ENCODE assay signal across 17 cellular contexts in genomic region chr5:139692605-139693340, GRCh38. TPM values are rescaled to one million over a fixed set of nuclear protein-coding genes. Genes with fewer than 3 reads are reported as not detected.
DNase-seq lines count a peak whose midpoint lies in the region; TF ChIP-seq lines count a peak whose summit lies in the region.
"Had no signal": no experiment of that assay in that cellular context is flagged by ENCODE, and none has a peak within 500 bp of the region (broad histone marks: within the 10 kb centered on the region; RNA-seq: fewer than 3 reads in every experiment).

No MANE protein-coding gene starts in this region.

- no peak overlapping the region for H3K27ac ChIP-seq in sigmoid colon
- H3K27ac ChIP-seq: 22Rv1, gastroesophageal sphincter, suprapubic skin had no signal

- in situ Hi-C loops in KBM-7 (cut with MboI; ENCODE audit: low pct_unique_long_range_greater_than_20kb, low sequenced_read_pairs) = no loop called here

- H3K4me3 Mint-ChIP-seq in glutamatergic neuron (ENCODE audit: unreplicated experiment) (peak overlapping the region; percentile 57), osteocyte (ENCODE audit: unreplicated experiment) (no peak overlapping the region)
- H3K4me3 Mint-ChIP-seq: activated naive CD4-positive, alpha-beta T cell treated with anti-CD3 and anti-CD28 coated beads for 36 hours had no signal

- H3K4me1 Mint-ChIP-seq in glutamatergic neuron (ENCODE audit: low read depth, unreplicated experiment) (peaks cover 26% of the 10 kb centered on the region), osteocyte (ENCODE audit: unreplicated experiment) (peaks cover 88% of the 10 kb centered on the region)

- intact Hi-C loops in sigmoid colon (cut with DNase I) = no loop called here

- no peak for TF ChIP-seq POLR2A in sigmoid colon (IDR thresholded peaks at IDR 0.05)

- H3K36me3 Mint-ChIP-seq in glutamatergic neuron (ENCODE audit: unreplicated experiment) (no peaks in the 10 kb centered on the region), osteocyte (ENCODE audit: unreplicated experiment) (peaks cover 3% of the 10 kb centered on the region)

- H3K4me1 ChIP-seq in sigmoid colon = peaks cover 0 to 34% (median 32%) of the 10 kb centered on the region in 4 donors

- H3K27ac Mint-ChIP-seq in glutamatergic neuron (ENCODE audit: unreplicated experiment) (peak overlapping the region; percentile 70), osteocyte (ENCODE audit: unreplicated experiment) (peak overlapping the region; percentile 80)
- H3K27ac Mint-ChIP-seq: activated naive CD4-positive, alpha-beta T cell treated with anti-CD3 and anti-CD28 coated beads for 36 hours had no signal

- no peaks in the 10 kb centered on the region for H3K36me3 ChIP-seq in sigmoid colon
- H3K36me3 ChIP-seq: gastroesophageal sphincter, HAP-1, suprapubic skin had no signal

- no peaks in the 10 kb centered on the region for H3K9me3 ChIP-seq in sigmoid colon
- H3K9me3 ChIP-seq: gastroesophageal sphincter, HAP-1, suprapubic skin had no signal

- 77 to 81% methylated on average over 8 of the region's 8 CpGs for WGBS in sigmoid colon, 2 donors

- H3K27me3 Mint-ChIP-seq in glutamatergic neuron (ENCODE audit: unreplicated experiment) = peaks cover 26% of the 10 kb centered on the region
- H3K27me3 Mint-ChIP-seq in osteocyte (ENCODE audit: unreplicated experiment) = no peaks in the 10 kb centered on the region

- TF ChIP-seq CTCF in glutamatergic neuron (IDR thresholded peaks at IDR 0.05; ENCODE audit: partially characterized antibody, unreplicated experiment) (no peak), osteocyte (IDR thresholded peaks at IDR 0.05) (no peak), sigmoid colon (IDR thresholded peaks at IDR 0.05) (no peak)

- H3K9me3 Mint-ChIP-seq in glutamatergic neuron (ENCODE audit: unreplicated experiment) = peaks cover 20% of the 10 kb centered on the region
- H3K9me3 Mint-ChIP-seq in osteocyte (ENCODE audit: unreplicated experiment) = no peaks in the 10 kb centered on the region
- H3K9me3 Mint-ChIP-seq: activated naive CD4-positive, alpha-beta T cell treated with anti-CD3 and anti-CD28 coated beads for 36 hours had no signal

- DNase-seq in DMS 273 (lab: John Stamatoyannopoulos, UW; ENCODE audit: unreplicated experiment) (peak; percentile 70), DMS 273 treated with DMSO at 0.1 percent for 48 hours (lab: John Stamatoyannopoulos, UW) (no peak), SK-N-DZ (ENCODE audit: low spot score) (peak; percentile 78), glutamatergic neuron (peak; percentile 82), osteocyte (ENCODE audit: extremely low spot score, unreplicated experiment) (no peak), NCI-H2196 (lab: John Stamatoyannopoulos, UW; ENCODE audit: unreplicated experiment) (no peak), KBM-7 (no peak), sigmoid colon (no peak)
- DNase-seq: activated naive CD4-positive, alpha-beta T cell treated with anti-CD3 and anti-CD28 coated beads for 36 hours; erythroblast; left ventricle myocardium superior; NCI-H1417 treated with DMSO at 0.1 percent for 48 hours; NCI-H774 had no signal

- no peak overlapping the region for H3K4me3 ChIP-seq in sigmoid colon
- H3K4me3 ChIP-seq: gastroesophageal sphincter, HAP-1, suprapubic skin had no signal

- no peak for TF ChIP-seq EP300 in sigmoid colon (IDR thresholded peaks at IDR 0.05)

- no peaks in the 10 kb centered on the region for H3K27me3 ChIP-seq in sigmoid colon
- H3K27me3 ChIP-seq: gastroesophageal sphincter, suprapubic skin had no signal

RNA-seq across cellular contexts. Expression of gene CXXC5, which starts 44.6 kb away (rescaled TPM):
- polyA plus RNA-seq in SK-N-DZ (2014; cell fraction: cytosol; rRNA removed) = 24.9 and 31.1 TPM in 2 replicates
- polyA plus RNA-seq in SK-N-DZ (2014; cell fraction: nucleus; rRNA removed) = 15.4 and 23.8 TPM in 2 replicates
- 130 TPM for total RNA-seq in glutamatergic neuron (ENCODE audit: unreplicated experiment)
- 239 and 259 TPM in 2 replicates for total RNA-seq in osteocyte
- total RNA-seq in sigmoid colon = 10 to 100 TPM; 16.7 to 25.3 (median 18.5) TPM
- polyA plus RNA-seq in sigmoid colon = 10 to 100 TPM; 15.7 to 30.0 (median 28.1) TPM

Comparison
In these comparisons a context has a peak if more than half of its experiments do, and no peak if none do; other contexts are left out.
1. DNase-seq: peak in DMS 273 (single experiment), SK-N-DZ (single experiment) and glutamatergic neuron (single experiment); none in DMS 273 treated with DMSO at 0.1 percent for 48 hours (single experiment), osteocyte (single experiment), NCI-H2196 (single experiment), KBM-7 (single experiment) and sigmoid colon (single experiment).